ENCODE assay signal across 11 cellular contexts in genomic region chr7:51009716-51010496, GRCh38.
DNase-seq lines count a peak whose midpoint lies in the region; ATAC-seq and TF ChIP-seq lines count a peak whose summit lies in the region.
"Had no signal": no experiment of that assay in that cellular context is flagged by ENCODE, and none has a peak within 500 bp of the region (broad histone marks: within the 10 kb centered on the region; RNA-seq: fewer than 3 reads in every experiment).

No MANE protein-coding gene starts in this region.

- peak overlapping the region; percentile 32 for H3K4me2 ChIP-seq in SK-N-SH
- no peak overlapping the region for H3K4me2 ChIP-seq in parathyroid adenoma (ENCODE audit: low read length)

- 26% methylated on average over 16 of the region's 17 CpGs for WGBS in SK-N-SH (ENCODE audit: low lambda C conversion rate)

- TF ChIP-seq CTCF in SK-N-SH (IDR thresholded peaks at IDR 0.05) (no peak), foreskin fibroblast (IDR thresholded peaks at IDR 0.05; ENCODE audit: low read depth, low read length) (no peak), parathyroid adenoma (IDR thresholded peaks at IDR 0.05) (no peak), uterus (IDR thresholded peaks at IDR 0.05) (no peak)

- TF ChIP-seq POLR2A in uterus (IDR thresholded peaks at IDR 0.05): no peak

- H3K9me3 ChIP-seq in SK-N-SH (no peaks in the 10 kb centered on the region), parathyroid adenoma (ENCODE audit: control insufficient read depth, low read length) (no peaks in the 10 kb centered on the region), uterus (no peaks in the 10 kb centered on the region)
- H3K9me3 ChIP-seq: sigmoid colon had no signal

- ATAC-seq in GM18909 (IDR thresholded peaks at IDR 0.05; ENCODE audit: poor library complexity, unreplicated experiment): no peak

- POLR2A ChIA-PET in SK-N-SH (lab: Yijun Ruan, JAX): no interaction called here

- TF ChIP-seq EP300 in SK-N-SH (IDR thresholded peaks at IDR 0.05; ENCODE audit: borderline replicate concordance in 1 of 2, low read depth in 1 of 2, low read length in 1 of 2): peak in 1 of 2 experiments; percentile 66; a peak in 1 of 4 replicates

- intact Hi-C loops in uterus (cut with DNase I; ENCODE audit: low total_unique reads): no loop called here

- H3K79me2 ChIP-seq in SK-N-SH (ENCODE audit: insufficient read depth) (no peaks in the 10 kb centered on the region), parathyroid adenoma (no peaks in the 10 kb centered on the region)

- H3K4me1 ChIP-seq in SK-N-SH (ENCODE audit: control insufficient read depth in 1 of 2, insufficient read depth in 2 of 2, low read depth in 1 of 2, low read length in 1 of 2): peaks cover 5 to 16% of the 10 kb centered on the region in 2 experiments; a peak in 2 of 4 replicates
- peaks cover 9% of the 10 kb centered on the region for H3K4me1 ChIP-seq in parathyroid adenoma
- H3K4me1 ChIP-seq in uterus: no peaks in the 10 kb centered on the region

- H3K4me3 ChIP-seq in SK-N-SH (ENCODE audit: low read depth in 2 of 2, low read length in 1 of 2): no peak overlapping the region
- no peak overlapping the region for H3K4me3 ChIP-seq in foreskin fibroblast (ENCODE audit: low read depth in 1 of 2, low read length in 2 of 2)
- H3K4me3 ChIP-seq in parathyroid adenoma (ENCODE audit: low read depth, low read length): no peak overlapping the region
- H3K4me3 ChIP-seq in uterus: no peak overlapping the region
- H3K4me3 ChIP-seq: sigmoid colon had no signal

- no peaks in the 10 kb centered on the region for H3K36me3 ChIP-seq in SK-N-SH (replicated peaks in 1 of 2; ENCODE audit: control insufficient read depth in 1 of 2, insufficient read depth in 2 of 2, low read length in 1 of 2)
- H3K36me3 ChIP-seq in parathyroid adenoma (ENCODE audit: control insufficient read depth, insufficient read depth, low read length): no peaks in the 10 kb centered on the region
- no peaks in the 10 kb centered on the region for H3K36me3 ChIP-seq in uterus
- H3K36me3 ChIP-seq: sigmoid colon had no signal

- H3K27ac ChIP-seq in SK-N-SH (ENCODE audit: low read depth in 2 of 2, low read length in 1 of 2) (peak overlapping the region in 1 of 2 experiments; percentile 12; a peak in 1 of 4 replicates), parathyroid adenoma (no peak overlapping the region), uterus (no peak overlapping the region)
- H3K27ac ChIP-seq: sigmoid colon had no signal

- H3K9ac ChIP-seq in SK-N-SH (no peak overlapping the region), parathyroid adenoma (no peak overlapping the region)

- H3F3A ChIP-seq in SK-N-SH (replicated peaks; ENCODE audit: insufficient read depth): no peaks in the 10 kb centered on the region

- peaks cover 38% of the 10 kb centered on the region for H3K27me3 ChIP-seq in SK-N-SH (ENCODE audit: insufficient read depth)
- H3K27me3 ChIP-seq in parathyroid adenoma (ENCODE audit: control insufficient read depth, insufficient read depth, low read length): no peaks in the 10 kb centered on the region
- H3K27me3 ChIP-seq in uterus: no peaks in the 10 kb centered on the region
- H3K27me3 ChIP-seq: sigmoid colon had no signal

- H2AFZ ChIP-seq in SK-N-SH (ENCODE audit: low read depth): no peak overlapping the region
- H2AFZ ChIP-seq in parathyroid adenoma: peak overlapping the region; percentile 40

- peak; percentile 54 for DNase-seq in H4 (ENCODE audit: low spot score)
- DNase-seq in SK-N-SH: no peak
- DNase-seq in foreskin fibroblast: peak; percentile 35 to 47
- no peak for DNase-seq in uterus
- DNase-seq in stimulated activated naive CD4-positive, alpha-beta T cell treated with Interleukin-2 at 50 U/mL for 16 hours (lab: John Stamatoyannopoulos, UW): no peak
- no peak for DNase-seq in AML-193 (lab: John Stamatoyannopoulos, UW)
- DNase-seq: H9; NK-92 treated with Interleukin-12 subunit alpha and Interleukin-12 subunit beta, amount 100 ng/mL, for 24 hours; sigmoid colon had no signal

- H4K20me1 ChIP-seq in SK-N-SH (ENCODE audit: insufficient read depth): no peaks in the 10 kb centered on the region

- CTCF ChIA-PET in SK-N-SH (lab: Yijun Ruan, JAX): no interaction called here

- no peaks in the 10 kb centered on the region for H3K9me2 ChIP-seq in SK-N-SH

- no peak for TF ChIP-seq RAD21 in SK-N-SH (IDR thresholded peaks at IDR 0.05; ENCODE audit: low read length)

TF ChIP-seq in SK-N-SH, 30 proteins besides CTCF, POLR2A, EP300 and RAD21:
- no peak for TF ChIP-seq SMC3 (IDR thresholded peaks at IDR 0.05; ENCODE audit: low read depth, low read length)
- peak; percentile 59; the same call in 1 of the 2 replicates for TF ChIP-seq RXRA (IDR thresholded peaks at IDR 0.05; ENCODE audit: borderline replicate concordance, low read depth)
- peak; percentile 10; the same call in 1 of the 2 replicates for TF ChIP-seq FOSL2 (IDR thresholded peaks at IDR 0.05; ENCODE audit: borderline replicate concordance, low read depth)
- TF ChIP-seq NFIC (IDR thresholded peaks at IDR 0.05; ENCODE audit: borderline replicate concordance): peak; percentile 90
- TF ChIP-seq TEAD4 (IDR thresholded peaks at IDR 0.05; ENCODE audit: borderline replicate concordance, insufficient read depth): 0 out of 2 replicates have a peak, but pooled peaks have one; percentile 31
- peak; percentile 73 for TF ChIP-seq TCF12 (IDR thresholded peaks at IDR 0.05)
- peak; percentile 42; the same call in 1 of the 2 replicates for TF ChIP-seq JUND (IDR thresholded peaks at IDR 0.05)
- TF ChIP-seq PBX3 (IDR thresholded peaks at IDR 0.05): peak; percentile 51
- no peak for TF ChIP-seq REST (IDR thresholded peaks at IDR 0.05; ENCODE audit: low read depth, low read length)

Comparison
In these comparisons a context has a peak if more than half of its experiments do, and no peak if none do; other contexts are left out.
1. DNase-seq: peak in H4 (single experiment) and foreskin fibroblast (2 of 2); none in SK-N-SH (single experiment), uterus (0 of 2), stimulated activated naive CD4-positive, alpha-beta T cell treated with Interleukin-2 at 50 U/mL for 16 hours (single experiment) and AML-193 (0 of 2).